Comparison of ENCODE assay signal across 10 cellular contexts in the genomic region with DNA sequence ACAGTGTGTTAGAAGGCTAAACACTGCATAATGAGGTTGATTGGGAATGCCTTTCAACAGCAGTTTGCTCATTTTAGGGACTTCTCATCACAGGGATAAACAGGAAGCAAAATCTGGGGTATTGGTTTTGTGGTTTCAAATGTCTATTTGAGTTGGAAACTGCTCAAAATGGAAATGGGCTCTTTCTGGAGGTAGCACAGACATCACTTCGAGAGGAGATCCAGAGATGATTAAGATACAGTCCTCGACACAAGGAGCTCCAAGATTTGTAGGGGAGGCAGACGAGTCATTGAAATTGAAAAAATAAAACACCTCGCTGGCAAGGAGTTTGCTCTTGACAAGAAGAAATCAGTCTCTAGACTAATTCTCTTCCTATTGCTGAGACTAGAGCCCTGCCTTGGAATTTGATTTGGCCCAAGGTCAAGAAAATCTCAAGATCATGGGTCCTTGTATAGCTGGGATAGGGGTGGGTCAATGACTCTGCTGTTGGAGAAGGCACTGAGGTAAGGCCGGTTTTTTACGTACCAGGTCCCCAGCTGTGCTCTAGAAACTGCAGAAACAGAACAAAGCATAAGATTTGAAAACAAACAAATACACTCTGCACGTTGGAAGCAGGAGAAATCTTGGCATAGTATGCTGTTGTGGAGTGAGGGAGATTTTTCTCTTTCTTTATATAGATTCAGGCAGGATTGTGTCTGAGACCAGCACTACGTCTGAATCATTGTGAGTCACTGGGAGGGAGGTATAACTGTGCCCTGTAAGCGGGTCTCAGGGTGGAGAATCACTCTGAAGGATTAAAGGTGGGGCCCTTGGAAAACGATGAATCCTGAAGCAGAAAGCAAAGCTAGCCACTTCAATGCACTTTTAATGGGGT. TPM values are rescaled to one million over a fixed set of nuclear protein-coding genes. Genes with fewer than 3 reads are reported as not detected.
DNase-seq lines count a peak whose midpoint lies in the region; ATAC-seq and TF ChIP-seq lines count a peak whose summit lies in the region.
"Had no signal": no experiment of that assay in that cellular context is flagged by ENCODE, and none has a peak within 500 bp of the region (broad histone marks: within the 10 kb centered on the region; RNA-seq: fewer than 3 reads in every experiment).

No MANE protein-coding gene starts in this region.

- WGBS in transverse colon (ENCODE audit: low coverage in 1 of 2), 2 donors, result 42 to 48% methylated on average over 8 to 10 of the region's 10 CpGs

- H3K4me3 Mint-ChIP-seq in HFFc6, result peak overlapping the region; percentile 62

- H3K9me3 ChIP-seq in adipocyte (ENCODE audit: control insufficient read depth, low read length) (no peaks in the 10 kb centered on the region), vagina (no peaks in the 10 kb centered on the region), transverse colon (no peaks in the 10 kb centered on the region)

- H3K27me3 ChIP-seq in adipocyte (replicated peaks; ENCODE audit: control insufficient read depth, insufficient read depth, low read length), result peaks cover 16% of the 10 kb centered on the region
- H3K27me3 ChIP-seq in vagina, result no peaks in the 10 kb centered on the region
- H3K27me3 ChIP-seq in transverse colon, result peaks cover 7% of the 10 kb centered on the region

- no peak overlapping the region for H3K9ac ChIP-seq in adipocyte (ENCODE audit: low read length)

- TF ChIP-seq POLR2A in vagina (IDR thresholded peaks at IDR 0.05) (no peak), transverse colon (IDR thresholded peaks at IDR 0.05) (no peak)

- no peak for ATAC-seq in GM21723 (IDR thresholded peaks at IDR 0.05; ENCODE audit: unreplicated experiment)

- no peak for TF ChIP-seq EP300 in transverse colon (IDR thresholded peaks at IDR 0.05; ENCODE audit: low read depth)

- H3K27ac ChIP-seq in vagina (no peak overlapping the region), transverse colon (no peak overlapping the region)

- H3K4me1 ChIP-seq in adipocyte (ENCODE audit: control insufficient read depth, insufficient read depth, low read length) (peaks cover 30% of the 10 kb centered on the region), vagina (peaks cover 10% of the 10 kb centered on the region), transverse colon (peaks cover 0 to 14% (median 5%) of the 10 kb centered on the region in 4 donors)

- peak overlapping the region; percentile 58 for H3K27ac Mint-ChIP-seq in HFFc6

- no peaks in the 10 kb centered on the region for H3K36me3 ChIP-seq in adipocyte (ENCODE audit: control insufficient read depth, insufficient read depth, low read length, severe bottlenecking)
- H3K36me3 ChIP-seq in vagina, result no peaks in the 10 kb centered on the region
- no peaks in the 10 kb centered on the region for H3K36me3 ChIP-seq in transverse colon

- no peaks in the 10 kb centered on the region; the same call in 1 of the 2 replicates for H3K9me3 Mint-ChIP-seq in HFFc6

- H3K4me3 ChIP-seq in adipocyte (ENCODE audit: low read length) (peak overlapping the region; percentile 34), vagina (no peak overlapping the region), transverse colon (no peak overlapping the region)

- TF ChIP-seq CTCF in HFFc6 (IDR thresholded peaks at IDR 0.05) (no peak), vagina (IDR thresholded peaks at IDR 0.05) (no peak), transverse colon (IDR thresholded peaks at IDR 0.05) (no peak)

- peaks cover 4% of the 10 kb centered on the region for H3K27me3 Mint-ChIP-seq in HFFc6 (ENCODE audit: insufficient read depth)

- in situ Hi-C loops in transverse colon (cut with MboI; ENCODE audit: low pct_ligation_motif_present in 1 of 4, low pct_unique_long_range_greater_than_20kb in 1 of 4, low sequenced_read_pairs in 3 of 4), result no loop called here

- H3K36me3 Mint-ChIP-seq in HFFc6 (ENCODE audit: low read depth), result no peaks in the 10 kb centered on the region

- H3K4me1 Mint-ChIP-seq in HFFc6 (ENCODE audit: low read depth), result peaks cover 56% of the 10 kb centered on the region

- intact Hi-C loops in vagina (cut with DNase I) (no loop called here), transverse colon (cut with DNase I; ENCODE audit: low total_unique reads) (no loop called here)

- DNase-seq in 8988T (peak; percentile 31), HFFc6 (peak; percentile 68), adipocyte (ENCODE audit: low read depth) (peak; percentile 68), hepatic stellate cell (ENCODE audit: low spot score) (peak; percentile 64), COR-L47 (lab: John Stamatoyannopoulos, UW) (no peak), vagina (ENCODE audit: extremely low spot score in 2 of 2) (no peak), transverse colon (no peak)
- DNase-seq: activated CD4-positive, alpha-beta T cell treated with anti-CD3 and anti-CD28 coated beads, Interleukin-2, amount 50 U/mL, for 4 hours had no signal

RNA-seq across cellular contexts. Expression of a gene that starts 17.7 kb away (rescaled TPM):
- not detected for total RNA-seq in HFFc6 (2021; fragmentation: NEBNext Ultra II Directional; extraction: Animal tissue kit (Norgen Biotek cat#: 25700))
- total RNA-seq in vagina (not detected), transverse colon (under 1 TPM in 2 of 4 donors, not detected in 2; 0.32 to 0.41 TPM)
- total RNA-seq: cardiac septum had no signal

RNA-seq across cellular contexts. Expression of a gene that starts 47.4 kb away (rescaled TPM):
- total RNA-seq in HFFc6 (2021; fragmentation: NEBNext Ultra II Directional; extraction: Animal tissue kit (Norgen Biotek cat#: 25700)), result not detected
- total RNA-seq in vagina (not detected), transverse colon (not detected)
- total RNA-seq: cardiac septum had no signal

RNA-seq across cellular contexts. Expression of a gene that starts 52.9 kb away (rescaled TPM):
- 1 to 10 TPM; 6.3 to 8.2 (median 7.3) TPM for total RNA-seq in HFFc6 (2021; fragmentation: NEBNext Ultra II Directional; extraction: Animal tissue kit (Norgen Biotek cat#: 25700))
- total RNA-seq in vagina (49.6 TPM), transverse colon (10 to 100 TPM; 12.5 to 46.8 (median 24.4) TPM)

Comparison
In these comparisons a context has a peak if more than half of its experiments do, and no peak if none do; other contexts are left out.
1. DNase-seq: peak in 8988T (single experiment), HFFc6 (single experiment), adipocyte (single experiment) and hepatic stellate cell (single experiment); none in COR-L47 (single experiment), vagina (0 of 2) and transverse colon (single experiment).